In genomic region chr13:92044351-92044750, GRCh38 we compare ENCODE assay signal across 26 cellular contexts.
"Had no signal": no experiment of that assay in that cellular context is flagged by ENCODE, and none has a peak within 500 bp of the region (broad histone marks: within the 10 kb centered on the region; RNA-seq: fewer than 3 reads in every experiment).

No MANE protein-coding gene starts in this region.

- H3K4me3 ChIP-seq: left lung, lung, neural progenitor cell, right atrium auricular region, skin epidermis, suprapubic skin, thoracic aorta, tibial artery, uterus had no signal

- DNase-seq: hippocampal formation; kidney glomerular epithelial cell; left cardiac atrium; left lung; mesendoderm; naive B cell; natural killer cell; nephron progenitor cell; occipital lobe; stimulated activated CD4-positive, alpha-beta T cell treated with anti-CD3 and anti-CD28 coated beads, Interleukin-12 subunit alpha, Interleukin-12 subunit beta, amount 100 ng/mL, for 4 hours; stimulated activated CD4-positive, alpha-beta T cell treated with anti-CD3 and anti-CD28 coated beads, Interleukin-15, amount 100 ng/mL, for 24 hours; stimulated activated CD4-positive, alpha-beta T cell treated with anti-CD3 and anti-CD28 coated beads, Interleukin-2, amount 100 ng/mL, for 24 hours; stimulated activated CD4-positive, alpha-beta T cell treated with anti-CD3 and anti-CD28 coated beads, Interleukin-4, amount 100 ng/mL, for 1 hour; stimulated activated naive B cell treated with anti-CD40 and anti-IgM and Interleukin-4, amounts not matched to agents 10 μg/mL and 1 μg/mL and 100 μg/mL, for 72 hours; stimulated activated naive CD8-positive, alpha-beta T cell treated with anti-CD3 and anti-CD28 coated beads, Interleukin-15, Interleukin-2, amounts not matched to agents 100 U/mL and 50 U/mL, for 24 hours; tibial artery; uterus had no signal

- H3K36me3 ChIP-seq: left lung, neural progenitor cell, neutrophil, right atrium auricular region, suprapubic skin, thoracic aorta, tibial artery, uterus had no signal

- H3K9me3 ChIP-seq: left lung, right atrium auricular region, suprapubic skin, thoracic aorta, tibial artery, uterus had no signal

- FAIRE-seq: keratinocyte had no signal

- ATAC-seq: left cardiac atrium; left lung; natural killer cell; sciatic nerve; stimulated activated naive B cell treated with anti-CD40 and anti-IgM and Interleukin-4, amounts not matched to agents 10 μg/mL and 1 μg/mL and 100 μg/mL, for 72 hours; stimulated activated naive CD8-positive, alpha-beta T cell treated with anti-CD3 and anti-CD28 coated beads, Interleukin-15, Interleukin-2, amounts not matched to agents 100 U/mL and 50 U/mL, for 24 hours had no signal

- H3K4me1 ChIP-seq: left lung, neural progenitor cell, right atrium auricular region, suprapubic skin, tibial artery, uterus had no signal

- H3K27me3 ChIP-seq: left lung, neural progenitor cell, neutrophil, right atrium auricular region, suprapubic skin, tibial artery, uterus had no signal

- H3K27ac ChIP-seq: left lung, neural progenitor cell, neutrophil, right atrium auricular region, skin epidermis, suprapubic skin, thoracic aorta, tibial artery, uterus had no signal
